25 cellular contexts compared by ENCODE assay signal in genomic region chr2:32523711-32524110, GRCh38.
DNase-seq lines count a peak whose midpoint lies in the region; ATAC-seq and TF ChIP-seq lines count a peak whose summit lies in the region.
"Had no signal": no experiment of that assay in that cellular context is flagged by ENCODE, and none has a peak within 500 bp of the region (broad histone marks: within the 10 kb centered on the region; RNA-seq: fewer than 3 reads in every experiment).

No MANE protein-coding gene starts in this region.

- no peak for TF ChIP-seq CTCF in CD8-positive, alpha-beta T cell (IDR thresholded peaks at IDR 0.05)
- TF ChIP-seq CTCF in breast epithelium (IDR thresholded peaks at IDR 0.05): no peak
- TF ChIP-seq CTCF in natural killer cell (IDR thresholded peaks at IDR 0.05): no peak

- CTCF ChIA-PET in CD8-positive, alpha-beta T cell (lab: Charles Lee): no interaction called here
- CTCF ChIA-PET in activated CD4-positive, alpha-beta T cell treated with anti-CD3 and anti-CD28 coated beads, Interleukin-2, amount 10 ng/mL, durations not matched to agents 7 days and 5 days (lab: Charles Lee): no interaction called here

- H3K27me3 Mint-ChIP-seq in CD8-positive, alpha-beta T cell (ENCODE audit: low read depth): no peaks in the 10 kb centered on the region
- no peaks in the 10 kb centered on the region for H3K27me3 Mint-ChIP-seq in activated CD4-positive, alpha-beta T cell treated with anti-CD3 and anti-CD28 coated beads, Interleukin-2, amount 10 ng/mL, durations not matched to agents 7 days and 5 days
- no peaks in the 10 kb centered on the region for H3K27me3 Mint-ChIP-seq in natural killer cell (ENCODE audit: low read depth in 2 of 2)
- H3K27me3 Mint-ChIP-seq: B cell; CD8-positive, alpha-beta memory T cell had no signal

- H3K36me3 Mint-ChIP-seq in CD8-positive, alpha-beta T cell: peaks cover 78% of the 10 kb centered on the region
- H3K36me3 Mint-ChIP-seq in activated CD4-positive, alpha-beta T cell treated with anti-CD3 and anti-CD28 coated beads, Interleukin-2, amount 10 ng/mL, durations not matched to agents 7 days and 5 days (ENCODE audit: low read depth): peaks cover 40% of the 10 kb centered on the region
- peaks cover 34% of the 10 kb centered on the region for H3K36me3 Mint-ChIP-seq in natural killer cell

- H3K4me1 ChIP-seq in CD8-positive, alpha-beta T cell (ENCODE audit: insufficient read depth, low read length): no peaks in the 10 kb centered on the region
- H3K4me1 ChIP-seq in breast epithelium: no peaks in the 10 kb centered on the region
- H3K4me1 ChIP-seq: A549 had no signal

- no peak for ATAC-seq in CD8-positive, alpha-beta T cell
- no peak for ATAC-seq in natural killer cell
- ATAC-seq: A549, HCT116, HepG2, PC-3 had no signal

- no peaks in the 10 kb centered on the region for H3K9me3 Mint-ChIP-seq in CD8-positive, alpha-beta T cell
- H3K9me3 Mint-ChIP-seq in activated CD4-positive, alpha-beta T cell treated with anti-CD3 and anti-CD28 coated beads, Interleukin-2, amount 10 ng/mL, durations not matched to agents 7 days and 5 days: no peaks in the 10 kb centered on the region
- no peaks in the 10 kb centered on the region for H3K9me3 Mint-ChIP-seq in natural killer cell
- H3K9me3 Mint-ChIP-seq: CD8-positive, alpha-beta memory T cell had no signal

- H3K4me3 ChIP-seq in CD8-positive, alpha-beta T cell (ENCODE audit: low read depth, low read length): no peak overlapping the region
- no peak overlapping the region for H3K4me3 ChIP-seq in breast epithelium
- H3K4me3 ChIP-seq: A549 had no signal

- H3K27ac Mint-ChIP-seq in CD8-positive, alpha-beta T cell: peak overlapping the region; percentile 13
- H3K27ac Mint-ChIP-seq in activated CD4-positive, alpha-beta T cell treated with anti-CD3 and anti-CD28 coated beads, Interleukin-2, amount 10 ng/mL, durations not matched to agents 7 days and 5 days: no peak overlapping the region
- H3K27ac Mint-ChIP-seq in natural killer cell: no peak overlapping the region
- H3K27ac Mint-ChIP-seq: B cell had no signal

- POLR2A ChIA-PET in CD8-positive, alpha-beta T cell (lab: Charles Lee): no interaction called here
- POLR2A ChIA-PET in activated CD4-positive, alpha-beta T cell treated with anti-CD3 and anti-CD28 coated beads, Interleukin-2, amount 10 ng/mL, durations not matched to agents 7 days and 5 days (lab: Charles Lee): no interaction called here

- H3K9me3 ChIP-seq in CD8-positive, alpha-beta T cell (ENCODE audit: low read length): no peaks in the 10 kb centered on the region
- no peaks in the 10 kb centered on the region for H3K9me3 ChIP-seq in breast epithelium
- H3K9me3 ChIP-seq: A549, SK-N-SH had no signal

- intact Hi-C loops in CD8-positive, alpha-beta T cell (cut with DNase I, micrococcal nuclease): no loop called here
- intact Hi-C loops in breast epithelium (cut with DNase I; ENCODE audit: low total_unique reads) (no loop called here), natural killer cell (cut with micrococcal nuclease) (no loop called here)

- no peak overlapping the region for H3K27ac ChIP-seq in CD8-positive, alpha-beta T cell (ENCODE audit: low read depth, low read length)
- no peak overlapping the region for H3K27ac ChIP-seq in breast epithelium
- H3K27ac ChIP-seq: A549, C4-2B had no signal

- H3K4me1 Mint-ChIP-seq in CD8-positive, alpha-beta T cell (ENCODE audit: low read depth): no peaks in the 10 kb centered on the region
- H3K4me1 Mint-ChIP-seq in activated CD4-positive, alpha-beta T cell treated with anti-CD3 and anti-CD28 coated beads, Interleukin-2, amount 10 ng/mL, durations not matched to agents 7 days and 5 days: no peaks in the 10 kb centered on the region
- no peaks in the 10 kb centered on the region for H3K4me1 Mint-ChIP-seq in natural killer cell
- H3K4me1 Mint-ChIP-seq: B cell had no signal

- no peaks in the 10 kb centered on the region for H3K27me3 ChIP-seq in CD8-positive, alpha-beta T cell (ENCODE audit: insufficient read depth, low read length)
- no peaks in the 10 kb centered on the region for H3K27me3 ChIP-seq in breast epithelium

- TF ChIP-seq POLR2A in breast epithelium (IDR thresholded peaks at IDR 0.05): no peak

- H3K4me3 Mint-ChIP-seq in CD8-positive, alpha-beta T cell: no peak overlapping the region
- H3K4me3 Mint-ChIP-seq in activated CD4-positive, alpha-beta T cell treated with anti-CD3 and anti-CD28 coated beads, Interleukin-2, amount 10 ng/mL, durations not matched to agents 7 days and 5 days: no peak overlapping the region
- no peak overlapping the region for H3K4me3 Mint-ChIP-seq in natural killer cell
- H3K4me3 Mint-ChIP-seq: B cell; CD8-positive, alpha-beta memory T cell had no signal

- peaks cover 26% of the 10 kb centered on the region for H3K36me3 ChIP-seq in CD8-positive, alpha-beta T cell (ENCODE audit: insufficient read depth, low read length)
- H3K36me3 ChIP-seq in breast epithelium: no peaks in the 10 kb centered on the region

- no peak for DNase-seq in CD8-positive, alpha-beta T cell
- DNase-seq in MV-4-11 (lab: John Stamatoyannopoulos, UW): peak; percentile 19
- DNase-seq in astrocyte of the hippocampus (ENCODE audit: low read depth, low spot score): peak; percentile 47
- DNase-seq in iris pigment epithelial cell (ENCODE audit: low read depth): peak; percentile 28
- DNase-seq in activated CD4-positive, alpha-beta T cell treated with anti-CD3 and anti-CD28 coated beads, Interleukin-2, amount 10 ng/mL, durations not matched to agents 7 days and 5 days: no peak
- no peak for DNase-seq in breast epithelium (ENCODE audit: low spot score in 2 of 2)
- DNase-seq in natural killer cell: no peak
- DNase-seq: CD8-positive, alpha-beta memory T cell; DMS 273 treated with DMSO at 0.1 percent for 48 hours; DMS79; NCI-H1105; NCI-H1436 treated with DMSO at 0.1 percent for 48 hours; NCI-H187 treated with DMSO at 0.1 percent for 48 hours; NCI-H2171 treated with DMSO at 0.1 percent for 48 hours; NCI-H345; NCI-H524; NCI-H774; PC-3; SK-N-SH; SW 1271 had no signal

Comparison
In these comparisons a context has a peak if more than half of its experiments do, and no peak if none do; other contexts are left out.
1. DNase-seq: peak in MV-4-11 (single experiment), astrocyte of the hippocampus (single experiment) and iris pigment epithelial cell (single experiment); none in CD8-positive, alpha-beta T cell (0 of 7), activated CD4-positive, alpha-beta T cell treated with anti-CD3 and anti-CD28 coated beads, Interleukin-2, amount 10 ng/mL, durations not matched to agents 7 days and 5 days (single experiment), breast epithelium (0 of 2) and natural killer cell (single experiment).